In the genomic region with DNA sequence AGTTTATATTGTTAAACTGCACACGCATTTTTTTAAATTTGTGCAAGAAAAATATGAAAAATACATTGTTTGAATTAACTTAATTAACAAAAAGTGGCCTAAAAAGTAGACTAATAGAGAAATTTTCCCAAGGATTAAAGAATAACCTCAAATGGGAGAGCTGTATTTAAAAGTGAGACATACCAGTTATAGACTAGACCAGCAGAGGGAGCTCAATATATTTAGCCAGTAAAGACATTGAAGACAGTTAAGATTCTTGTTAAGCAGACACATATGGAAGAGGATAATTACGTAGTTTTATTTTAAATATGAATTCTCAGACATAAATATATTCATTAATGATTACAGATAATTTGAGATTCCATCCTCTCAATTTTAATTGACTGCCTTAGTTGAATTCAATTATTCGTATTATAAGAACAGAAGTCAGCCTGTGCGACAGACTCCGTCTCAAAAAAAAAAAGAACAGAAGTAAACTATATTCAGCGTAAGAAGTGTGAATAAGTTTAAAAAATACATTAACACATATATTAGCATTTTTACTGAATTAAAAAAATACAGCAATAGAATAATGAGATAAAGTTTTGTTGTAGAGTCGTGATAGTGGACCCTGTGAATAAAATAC, we compare ENCODE assay signal across 8 cellular contexts.
DNase-seq lines count a peak whose midpoint lies in the region; ATAC-seq and TF ChIP-seq lines count a peak whose summit lies in the region.

No MANE protein-coding gene starts in this region.

- H3K27ac ChIP-seq in parathyroid adenoma = no peak overlapping the region

- intact Hi-C loops in posterior cingulate gyrus (cut with DNase I) = loop anchor here (2.0 kb wide), 1 partner anchor 773 kb away; no protein-coding TSS in a partner anchor

- H3K4me2 ChIP-seq in parathyroid adenoma (ENCODE audit: low read length) = no peak overlapping the region

- no peaks in the 10 kb centered on the region for H3K27me3 ChIP-seq in parathyroid adenoma (ENCODE audit: control insufficient read depth, insufficient read depth, low read length)

- H2AFZ ChIP-seq in parathyroid adenoma = no peak overlapping the region

- no peaks in the 10 kb centered on the region for H3K9me3 ChIP-seq in parathyroid adenoma (ENCODE audit: control insufficient read depth, low read length)

- peak; percentile 63 for DNase-seq in ELR (ENCODE audit: low read depth)
- DNase-seq in HuH-7 (ENCODE audit: low spot score) = peak; percentile 14
- peak; percentile 79 for DNase-seq in OCI-M1 (lab: John Stamatoyannopoulos, UW)
- peak; percentile 24 for DNase-seq in epidermal melanocyte (ENCODE audit: insufficient read length, low spot score)
- DNase-seq in GF-D8 (lab: John Stamatoyannopoulos, UW) = no peak
- no peak for DNase-seq in posterior cingulate gyrus

- ATAC-seq in GM21529 (IDR thresholded peaks at IDR 0.05; ENCODE audit: unreplicated experiment) = peak; percentile 75

- peak; percentile 24 for TF ChIP-seq CTCF in parathyroid adenoma (IDR thresholded peaks at IDR 0.05)

- no peaks in the 10 kb centered on the region for H3K79me2 ChIP-seq in parathyroid adenoma

- H3K4me1 ChIP-seq in parathyroid adenoma = no peaks in the 10 kb centered on the region

- H3K36me3 ChIP-seq in parathyroid adenoma (ENCODE audit: control insufficient read depth, insufficient read depth, low read length) = no peaks in the 10 kb centered on the region

- H3K9ac ChIP-seq in parathyroid adenoma = no peak overlapping the region

- no peak overlapping the region for H3K4me3 ChIP-seq in parathyroid adenoma (ENCODE audit: low read depth, low read length)

Comparison
In these comparisons a context has a peak if more than half of its experiments do, and no peak if none do; other contexts are left out.
1. DNase-seq: peak in ELR (single experiment), HuH-7 (single experiment), OCI-M1 (single experiment) and epidermal melanocyte (single experiment); none in GF-D8 (single experiment) and posterior cingulate gyrus (0 of 10).